In the genomic region with DNA sequence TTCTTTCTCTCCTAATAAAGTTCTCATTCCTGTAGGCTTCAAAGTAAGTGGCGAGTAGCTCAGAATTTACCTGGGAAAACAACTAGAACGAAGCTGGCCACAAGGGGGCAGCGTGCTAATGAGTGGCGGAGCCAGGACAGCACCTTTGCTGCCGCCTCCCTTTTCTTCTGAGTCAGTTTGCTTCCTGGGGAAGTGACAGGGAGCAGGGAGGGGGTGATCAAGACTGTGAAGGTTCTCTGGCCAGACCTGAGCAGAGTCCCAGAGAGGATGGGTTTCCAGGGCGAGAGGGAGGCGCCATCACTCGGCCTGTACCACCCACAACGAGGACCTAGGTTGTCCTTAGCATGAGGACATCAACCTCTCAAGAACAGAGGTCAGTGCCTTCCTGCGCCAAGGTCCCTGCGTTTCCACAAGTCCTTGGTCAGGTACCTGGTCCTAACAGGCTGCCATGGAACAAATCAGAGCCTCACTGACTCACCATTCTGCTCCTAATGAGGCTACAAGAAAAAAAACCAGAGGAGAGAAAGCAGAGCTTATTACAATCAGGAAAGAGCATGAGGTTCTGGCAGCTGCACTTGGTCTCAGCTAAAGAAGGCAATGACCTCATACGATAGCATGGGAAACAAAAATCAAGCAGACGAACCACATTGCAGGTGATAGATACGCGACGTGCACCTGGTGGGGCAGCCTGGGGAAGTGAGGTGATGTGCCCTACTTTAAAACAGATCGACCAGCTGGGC, we compare ENCODE assay signal across 8 cellular contexts.
A peak's percentile ranks its signal among the peaks of the same experiment; 100 is the strongest.
DNase-seq lines count a peak whose midpoint lies in the region; ATAC-seq and TF ChIP-seq lines count a peak whose summit lies in the region.

No MANE protein-coding gene starts in this region.

- H3K27ac ChIP-seq in C4-2B (peak overlapping the region; percentile 40), subcutaneous abdominal adipose tissue (ENCODE audit: low read depth, low read length) (no peak overlapping the region)

- H3K9ac ChIP-seq in subcutaneous abdominal adipose tissue (ENCODE audit: low read length in 5 of 5): no peak overlapping the region

- CTCF ChIA-PET in activated naive CD4-positive, alpha-beta T cell treated with anti-CD3 and anti-CD28 coated beads for 36 hours (lab: Charles Lee): interaction anchor here (0.6 to 4.6 kb wide), 56 partner anchors 10 to 302 kb away, joined by 3 to 49 read pairs (median 5); a partner anchor contains a TSS

- ATAC-seq in GM21515 (IDR thresholded peaks at IDR 0.05; ENCODE audit: unreplicated experiment): peak; percentile 60

- H3K4me1 Mint-ChIP-seq in activated naive CD4-positive, alpha-beta T cell treated with anti-CD3 and anti-CD28 coated beads for 36 hours (ENCODE audit: low read depth): peaks cover 14% of the 10 kb centered on the region

- TF ChIP-seq CTCF in C4-2B (conservative IDR thresholded peaks at IDR 0.05): peak; percentile 88

- peak overlapping the region; percentile 54 for H3K4me3 Mint-ChIP-seq in activated naive CD4-positive, alpha-beta T cell treated with anti-CD3 and anti-CD28 coated beads for 36 hours

- H3K27me3 Mint-ChIP-seq in activated naive CD4-positive, alpha-beta T cell treated with anti-CD3 and anti-CD28 coated beads for 36 hours (ENCODE audit: low read depth): no peaks in the 10 kb centered on the region

- H3K36me3 Mint-ChIP-seq in activated naive CD4-positive, alpha-beta T cell treated with anti-CD3 and anti-CD28 coated beads for 36 hours (ENCODE audit: low read depth): no peaks in the 10 kb centered on the region

- DNase-seq in NCI-H1092 (lab: John Stamatoyannopoulos, UW) (peak; percentile 59), SK-MEL-5 (ENCODE audit: low read depth, low spot score) (peak; percentile 88), germinal center (ENCODE audit: low spot score) (peak; percentile 83), nucleus accumbens (lab: John Stamatoyannopoulos, UW) (peak in 54 of 56 donors; percentile 12 to 92 (median 63))
- DNase-seq in activated naive CD4-positive, alpha-beta T cell treated with anti-CD3 and anti-CD28 coated beads for 36 hours: peak; percentile 96

- no peaks in the 10 kb centered on the region for H3K9me3 Mint-ChIP-seq in activated naive CD4-positive, alpha-beta T cell treated with anti-CD3 and anti-CD28 coated beads for 36 hours

- H3K27me3 ChIP-seq in subcutaneous abdominal adipose tissue (ENCODE audit: control insufficient read depth in 5 of 5, insufficient read depth in 4 of 5, low read length in 5 of 5): peaks cover 0 to 5% (median 0%) of the 10 kb centered on the region in 5 donors

- no peaks in the 10 kb centered on the region for H3K9me3 ChIP-seq in subcutaneous abdominal adipose tissue (ENCODE audit: control insufficient read depth in 5 of 5, low read length in 5 of 5)

- H3K4me3 ChIP-seq in subcutaneous abdominal adipose tissue (ENCODE audit: low read depth in 1 of 5, low read length in 5 of 5): peak overlapping the region in 4 of 5 donors; percentile 14 to 48 (median 28)

- H3K4me1 ChIP-seq in subcutaneous abdominal adipose tissue (ENCODE audit: control insufficient read depth in 5 of 5, insufficient read depth in 5 of 5, low read length in 5 of 5): peaks cover 0 to 12% (median 9%) of the 10 kb centered on the region in 5 donors

- H3K36me3 ChIP-seq in subcutaneous abdominal adipose tissue (ENCODE audit: control insufficient read depth in 5 of 5, insufficient read depth in 5 of 5, low read length in 5 of 5): no peaks in the 10 kb centered on the region

- in situ Hi-C loops in SK-MEL-5 (cut with HindIII; ENCODE audit: low pct_unique_long_range_greater_than_20kb, low sequenced_read_pairs): no loop called here

- intact Hi-C loops in activated naive CD4-positive, alpha-beta T cell treated with anti-CD3 and anti-CD28 coated beads for 36 hours (cut with micrococcal nuclease): loop anchor here (1.0 to 5.0 kb wide), 11 partner anchors 10 to 303 kb away; a partner anchor contains a TSS

- H3K27ac Mint-ChIP-seq in activated naive CD4-positive, alpha-beta T cell treated with anti-CD3 and anti-CD28 coated beads for 36 hours: peak overlapping the region; percentile 82
